9 cellular contexts compared by ENCODE assay signal in the genomic region with DNA sequence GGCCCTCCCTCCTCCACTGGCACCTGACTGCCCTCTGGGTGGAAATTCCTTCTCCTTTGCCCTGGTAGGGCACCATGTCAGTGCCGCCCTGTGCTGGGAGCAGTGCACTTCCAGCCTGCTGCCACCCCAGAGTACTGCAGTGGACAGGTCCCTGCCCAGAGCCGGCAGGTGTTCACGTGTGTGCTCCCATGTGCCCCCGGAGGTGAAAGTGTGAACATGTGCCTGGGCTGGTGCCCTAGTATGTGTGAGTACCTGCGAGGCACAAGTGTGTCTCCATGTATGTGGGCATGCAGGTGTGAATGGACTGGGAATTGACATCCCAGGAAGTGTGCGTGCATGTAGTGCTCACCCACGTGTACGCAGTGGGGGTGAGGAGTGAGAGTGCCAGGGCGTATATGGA. TPM values are rescaled to one million over a fixed set of nuclear protein-coding genes. Genes with fewer than 3 reads are reported as not detected.
DNase-seq lines count a peak whose midpoint lies in the region; ATAC-seq and TF ChIP-seq lines count a peak whose summit lies in the region.
"Had no signal": no experiment of that assay in that cellular context is flagged by ENCODE, and none has a peak within 500 bp of the region (broad histone marks: within the 10 kb centered on the region; RNA-seq: fewer than 3 reads in every experiment).

No MANE protein-coding gene starts in this region.

- peaks cover 3% of the 10 kb centered on the region for H3K36me3 Mint-ChIP-seq in activated naive CD4-positive, alpha-beta T cell treated with anti-CD3 and anti-CD28 coated beads, Interleukin-2, amount 50 U/mL, for 24 hours

- H3K36me3 ChIP-seq in Loucy (ENCODE audit: insufficient read depth, low read length) (no peaks in the 10 kb centered on the region), osteoblast (ENCODE audit: insufficient read depth, low read length) (no peaks in the 10 kb centered on the region)

- H3K4me3 Mint-ChIP-seq in activated naive CD4-positive, alpha-beta T cell treated with anti-CD3 and anti-CD28 coated beads, Interleukin-2, amount 50 U/mL, for 24 hours: no peak overlapping the region
- H3K4me3 Mint-ChIP-seq: activated T-helper 1 cell treated with anti-CD3 and anti-CD28 coated beads, Interleukin-12 subunit alpha, Interleukin-12 subunit beta, Interleukin-2, Interleukin-4 antibody, amounts not matched to agents 30 ng/mL and 10 ng/mL and 1 ng/mL, durations not matched to agents 14 hours and 24 hours and 36 hours had no signal

- H3K27ac ChIP-seq in osteoblast (ENCODE audit: low read depth, low read length): no peak overlapping the region

- no peaks in the 10 kb centered on the region for H3K9me3 ChIP-seq in Loucy (ENCODE audit: insufficient read depth, low read depth, low read length)
- H3K9me3 ChIP-seq in osteoblast (ENCODE audit: low read depth, low read length): no peaks in the 10 kb centered on the region

- H3K27ac Mint-ChIP-seq in activated naive CD4-positive, alpha-beta T cell treated with anti-CD3 and anti-CD28 coated beads, Interleukin-2, amount 50 U/mL, for 24 hours: peak overlapping the region; percentile 89
- H3K27ac Mint-ChIP-seq: activated T-helper 1 cell treated with anti-CD3 and anti-CD28 coated beads, Interleukin-12 subunit alpha, Interleukin-12 subunit beta, Interleukin-2, Interleukin-4 antibody, amounts not matched to agents 30 ng/mL and 10 ng/mL and 1 ng/mL, durations not matched to agents 14 hours and 24 hours and 36 hours had no signal

- DNase-seq in GM10248 (ENCODE audit: extremely low spot score) (peak; percentile 43), osteoblast (ENCODE audit: insufficient read length, low spot score, missing footprints) (no peak), omental fat pad (ENCODE audit: low spot score) (no peak), DMS114 treated with DMSO at 0.1 percent for 48 hours (lab: John Stamatoyannopoulos, UW; ENCODE audit: unreplicated experiment) (no peak), NCI-H1694 treated with DMSO at 0.1 percent for 48 hours (lab: John Stamatoyannopoulos, UW) (no peak), hypothalamus (lab: John Stamatoyannopoulos, UW) (no peak)

- H3K27me3 ChIP-seq in Loucy (ENCODE audit: insufficient read depth, low read length, poor library complexity, severe bottlenecking) (no peaks in the 10 kb centered on the region), osteoblast (ENCODE audit: insufficient read depth, low read length) (no peaks in the 10 kb centered on the region)

- TF ChIP-seq CTCF in GM10248 (IDR thresholded peaks at IDR 0.05; ENCODE audit: control extremely low read depth, extremely low read depth, low read depth, missing control alignments) (no peak), Loucy (conservative IDR thresholded peaks at IDR 0.05; ENCODE audit: low read length) (peak; percentile 68), osteoblast (IDR thresholded peaks at IDR 0.05; ENCODE audit: extremely low read depth, low read depth, low read length) (peak; percentile 12), omental fat pad (IDR thresholded peaks at IDR 0.05) (no peak)

- no peaks in the 10 kb centered on the region for H3K79me2 ChIP-seq in Loucy (ENCODE audit: insufficient read depth, low read length)
- H3K79me2 ChIP-seq in osteoblast (ENCODE audit: insufficient read depth, low read length): no peaks in the 10 kb centered on the region

- CTCF ChIA-PET in GM10248 (lab: Yijun Ruan, JAX): interaction anchor here (1.0 kb wide), 1 partner anchor 18 kb away, joined by 3 read pairs; no protein-coding TSS in a partner anchor

- no peak for ATAC-seq in omental fat pad (ENCODE audit: low FRiP score)

- H3K9ac ChIP-seq in Loucy (ENCODE audit: low read depth, low read length, poor library complexity, severe bottlenecking): no peak overlapping the region

- peaks cover 37% of the 10 kb centered on the region for H3K4me1 Mint-ChIP-seq in activated naive CD4-positive, alpha-beta T cell treated with anti-CD3 and anti-CD28 coated beads, Interleukin-2, amount 50 U/mL, for 24 hours

- POLR2A ChIA-PET in GM10248 (lab: Yijun Ruan, JAX): no interaction called here

- H2AFZ ChIP-seq in Loucy (ENCODE audit: low read length) (no peak overlapping the region), osteoblast (ENCODE audit: low read length) (no peak overlapping the region)

- H3K9me2 ChIP-seq in Loucy (replicated peaks; ENCODE audit: low read depth, low read length): no peaks in the 10 kb centered on the region

- H4K20me1 ChIP-seq in Loucy (ENCODE audit: insufficient read depth, low read length, poor library complexity, severe bottlenecking) (no peaks in the 10 kb centered on the region), osteoblast (ENCODE audit: insufficient read depth, low read length) (no peaks in the 10 kb centered on the region)

- H3K4me1 ChIP-seq in Loucy (ENCODE audit: insufficient read depth, low read length, poor library complexity, severe bottlenecking): peaks cover 16% of the 10 kb centered on the region
- peaks cover 11% of the 10 kb centered on the region for H3K4me1 ChIP-seq in osteoblast (ENCODE audit: insufficient read depth, low read length)

- H3K4me3 ChIP-seq in Loucy (ENCODE audit: low read length, poor library complexity, severe bottlenecking) (no peak overlapping the region), osteoblast (ENCODE audit: insufficient read depth, low read length) (no peak overlapping the region)

- peak overlapping the region; percentile 79 for H3K4me2 ChIP-seq in Loucy (ENCODE audit: low read depth, low read length, poor library complexity, severe bottlenecking)
- no peak overlapping the region for H3K4me2 ChIP-seq in osteoblast (ENCODE audit: insufficient read depth, low read length)

- 0 out of 2 replicates have a peak, but pooled peaks cover 2% of the 10 kb centered on the region for H3F3A ChIP-seq in Loucy (ENCODE audit: low read depth)

- no peaks in the 10 kb centered on the region for H3K9me3 Mint-ChIP-seq in activated naive CD4-positive, alpha-beta T cell treated with anti-CD3 and anti-CD28 coated beads, Interleukin-2, amount 50 U/mL, for 24 hours
- H3K9me3 Mint-ChIP-seq: activated T-helper 1 cell treated with anti-CD3 and anti-CD28 coated beads, Interleukin-12 subunit alpha, Interleukin-12 subunit beta, Interleukin-2, Interleukin-4 antibody, amounts not matched to agents 30 ng/mL and 10 ng/mL and 1 ng/mL, durations not matched to agents 14 hours and 24 hours and 36 hours had no signal

- no peaks in the 10 kb centered on the region for H3K27me3 Mint-ChIP-seq in activated naive CD4-positive, alpha-beta T cell treated with anti-CD3 and anti-CD28 coated beads, Interleukin-2, amount 50 U/mL, for 24 hours

RNA-seq across cellular contexts. Expression of gene SDCBP2, which starts 29.4 kb away (rescaled TPM):
- total RNA-seq in osteoblast (2.2 and 3.2 TPM in 2 replicates), omental fat pad (10 to 100 TPM in 2 of 4 donors, 1 to 10 TPM in 2; 7.7 to 18.0 (median 9.8) TPM)

RNA-seq across cellular contexts. Expression of gene SNPH, which starts 33.4 kb away (rescaled TPM):
- total RNA-seq in osteoblast (9.4 and 10.0 TPM in 2 replicates), omental fat pad (1 to 10 TPM; 2.0 to 3.9 (median 2.5) TPM)

Comparison
In these comparisons a context has a peak if more than half of its experiments do, and no peak if none do; other contexts are left out.
1. CTCF ChIP-seq: peak in Loucy (single experiment) and osteoblast (single experiment); none in GM10248 (single experiment) and omental fat pad (0 of 3).